ENCODE assay signal across 35 cellular contexts in genomic region chr11:76557466-76557865, GRCh38.
"Had no signal": no experiment of that assay in that cellular context is flagged by ENCODE, and none has a peak within 500 bp of the region (broad histone marks: within the 10 kb centered on the region; RNA-seq: fewer than 3 reads in every experiment).

No MANE protein-coding gene starts in this region.

- H3K36me3 ChIP-seq: MG63 had no signal

- DNase-seq: Karpas-422, Kasumi-1, MG63, MM.1S, MV-4-11, NCI-H1048, NCI-H1092, NCI-H1092 treated with DMSO at 0.1 percent for 48 hours, NCI-H1105, NCI-H1105 treated with DMSO at 0.1 percent for 48 hours, NCI-H1417, NCI-H1417 treated with DMSO at 0.1 percent for 48 hours, NCI-H1436, NCI-H1436 treated with DMSO at 0.1 percent for 48 hours, NCI-H146, NCI-H1694, NCI-H1694 treated with DMSO at 0.1 percent for 48 hours, NCI-H187, NCI-H187 treated with DMSO at 0.1 percent for 48 hours, NCI-H1930, NCI-H2029, NCI-H2029 treated with DMSO at 0.1 percent for 48 hours, NCI-H2081, NCI-H2081 treated with DMSO at 0.1 percent for 48 hours, NCI-H2107, NCI-H2171, NCI-H2171 treated with DMSO at 0.1 percent for 48 hours, NCI-H2227 treated with DMSO at 0.1 percent for 48 hours, NCI-H226, NCI-H345, NCI-H446, NCI-H446 treated with DMSO at 0.1 percent for 48 hours, NCI-H510A, NCI-H510A treated with DMSO at 0.1 percent for 48 hours, NCI-H524 had no signal

- H3K4me3 ChIP-seq: MG63 had no signal

- H3K27me3 ChIP-seq: MG63 had no signal
